Comparison of ENCODE assay signal across 10 cellular contexts in the genomic region with DNA sequence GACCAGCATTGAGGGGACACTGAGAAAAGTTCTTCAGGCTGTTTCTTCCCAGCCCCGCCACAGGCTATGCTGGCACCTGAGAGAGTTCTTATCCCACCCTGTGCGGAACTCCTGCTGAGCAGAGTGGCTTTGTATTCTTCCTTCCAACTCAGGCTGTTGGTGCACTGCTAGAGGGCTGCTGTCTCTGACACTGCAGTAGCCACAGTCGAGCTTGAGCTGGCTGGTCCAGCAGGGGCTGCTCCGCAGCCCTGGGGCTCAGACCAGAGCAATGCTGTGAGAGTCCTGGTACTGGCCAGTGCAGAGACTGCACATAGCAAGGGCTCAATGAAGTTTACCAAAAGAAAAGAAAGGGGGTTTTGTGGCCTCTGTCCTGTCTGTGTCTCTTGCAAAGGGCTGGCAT. TPM values are rescaled to one million over a fixed set of nuclear protein-coding genes. Genes with fewer than 3 reads are reported as not detected.
DNase-seq lines count a peak whose midpoint lies in the region; ATAC-seq, FAIRE-seq and TF ChIP-seq lines count a peak whose summit lies in the region.
"Had no signal": no experiment of that assay in that cellular context is flagged by ENCODE, and none has a peak within 500 bp of the region (broad histone marks: within the 10 kb centered on the region; RNA-seq: fewer than 3 reads in every experiment).

No MANE protein-coding gene starts in this region.

- peaks cover 69% of the 10 kb centered on the region for H3K4me1 Mint-ChIP-seq in activated CD4-positive, alpha-beta memory T cell treated with anti-CD3 and anti-CD28 coated beads, Interleukin-2, amount 10 ng/mL, durations not matched to agents 7 days and 5 days
- peaks cover 44% of the 10 kb centered on the region for H3K4me1 Mint-ChIP-seq in glutamatergic neuron (ENCODE audit: low read depth, unreplicated experiment)
- H3K4me1 Mint-ChIP-seq in stimulated activated memory B cell treated with anti-CD40 and anti-IgM and Interleukin-4, amounts not matched to agents 10 μg/mL and 1 μg/mL and 100 μg/mL, for 72 hours, result peaks cover 85% of the 10 kb centered on the region

- TF ChIP-seq CTCF in HL-60 (IDR thresholded peaks at IDR 0.05; ENCODE audit: insufficient read depth, low read length) (no peak), glutamatergic neuron (IDR thresholded peaks at IDR 0.05; ENCODE audit: partially characterized antibody, unreplicated experiment) (no peak), D721Med (IDR thresholded peaks at IDR 0.05; ENCODE audit: insufficient read depth, missing control alignments) (no peak)

- peaks cover 57% of the 10 kb centered on the region for H3K36me3 Mint-ChIP-seq in activated CD4-positive, alpha-beta memory T cell treated with anti-CD3 and anti-CD28 coated beads, Interleukin-2, amount 10 ng/mL, durations not matched to agents 7 days and 5 days (ENCODE audit: low read depth)
- no peaks in the 10 kb centered on the region for H3K36me3 Mint-ChIP-seq in glutamatergic neuron (ENCODE audit: unreplicated experiment)
- peaks cover 33% of the 10 kb centered on the region for H3K36me3 Mint-ChIP-seq in stimulated activated memory B cell treated with anti-CD40 and anti-IgM and Interleukin-4, amounts not matched to agents 10 μg/mL and 1 μg/mL and 100 μg/mL, for 72 hours

- CTCF ChIA-PET in activated CD4-positive, alpha-beta memory T cell treated with anti-CD3 and anti-CD28 coated beads, Interleukin-2, amount 10 ng/mL, durations not matched to agents 7 days and 5 days (lab: Charles Lee), result interaction anchor here (8.1 kb wide), 1 partner anchor 11 kb away, joined by 212 read pairs; no protein-coding TSS in a partner anchor

- ATAC-seq in stimulated activated memory B cell treated with anti-CD40 and anti-IgM and Interleukin-4, amounts not matched to agents 10 μg/mL and 1 μg/mL and 100 μg/mL, for 72 hours, result no peak

- H3K27me3 ChIP-seq in HL-60 (ENCODE audit: insufficient read depth, poor library complexity, severe bottlenecking), result no peaks in the 10 kb centered on the region

- peak overlapping the region; percentile 84 for H3K27ac ChIP-seq in HL-60 (replicated peaks)

- H3K27me3 Mint-ChIP-seq in activated CD4-positive, alpha-beta memory T cell treated with anti-CD3 and anti-CD28 coated beads, Interleukin-2, amount 10 ng/mL, durations not matched to agents 7 days and 5 days, result no peaks in the 10 kb centered on the region
- H3K27me3 Mint-ChIP-seq in glutamatergic neuron (ENCODE audit: unreplicated experiment), result peaks cover 31% of the 10 kb centered on the region
- H3K27me3 Mint-ChIP-seq in stimulated activated memory B cell treated with anti-CD40 and anti-IgM and Interleukin-4, amounts not matched to agents 10 μg/mL and 1 μg/mL and 100 μg/mL, for 72 hours, result no peaks in the 10 kb centered on the region

- peak overlapping the region; percentile 98 for H3K27ac Mint-ChIP-seq in activated CD4-positive, alpha-beta memory T cell treated with anti-CD3 and anti-CD28 coated beads, Interleukin-2, amount 10 ng/mL, durations not matched to agents 7 days and 5 days
- H3K27ac Mint-ChIP-seq in glutamatergic neuron (ENCODE audit: unreplicated experiment), result peak overlapping the region; percentile 79
- H3K27ac Mint-ChIP-seq in stimulated activated memory B cell treated with anti-CD40 and anti-IgM and Interleukin-4, amounts not matched to agents 10 μg/mL and 1 μg/mL and 100 μg/mL, for 72 hours, result peak overlapping the region; percentile 95

- no peak overlapping the region for H3K4me3 ChIP-seq in HL-60 (replicated peaks; ENCODE audit: insufficient read depth, low read length)

- H3K9me3 Mint-ChIP-seq in activated CD4-positive, alpha-beta memory T cell treated with anti-CD3 and anti-CD28 coated beads, Interleukin-2, amount 10 ng/mL, durations not matched to agents 7 days and 5 days, result no peaks in the 10 kb centered on the region
- peaks cover 21% of the 10 kb centered on the region for H3K9me3 Mint-ChIP-seq in glutamatergic neuron (ENCODE audit: unreplicated experiment)
- no peaks in the 10 kb centered on the region for H3K9me3 Mint-ChIP-seq in stimulated activated memory B cell treated with anti-CD40 and anti-IgM and Interleukin-4, amounts not matched to agents 10 μg/mL and 1 μg/mL and 100 μg/mL, for 72 hours

- peak overlapping the region; percentile 99 for H3K4me3 Mint-ChIP-seq in activated CD4-positive, alpha-beta memory T cell treated with anti-CD3 and anti-CD28 coated beads, Interleukin-2, amount 10 ng/mL, durations not matched to agents 7 days and 5 days
- H3K4me3 Mint-ChIP-seq in glutamatergic neuron (ENCODE audit: unreplicated experiment), result peak overlapping the region; percentile 98
- H3K4me3 Mint-ChIP-seq in stimulated activated memory B cell treated with anti-CD40 and anti-IgM and Interleukin-4, amounts not matched to agents 10 μg/mL and 1 μg/mL and 100 μg/mL, for 72 hours, result peak overlapping the region; percentile 42

- FAIRE-seq in D721Med (lab: Jason Lieb, UNC), result no peak

- no peak for DNase-seq in HL-60 (ENCODE audit: low read depth in 1 of 2, low spot score in 1 of 2)
- DNase-seq in activated CD4-positive, alpha-beta memory T cell treated with anti-CD3 and anti-CD28 coated beads, Interleukin-2, amount 10 ng/mL, durations not matched to agents 7 days and 5 days, result no peak
- DNase-seq in glutamatergic neuron, result no peak
- no peak for DNase-seq in NCI-H2196 treated with DMSO at 0.1 percent for 48 hours (lab: John Stamatoyannopoulos, UW; ENCODE audit: unreplicated experiment)
- DNase-seq in D721Med (ENCODE audit: insufficient read length, low spot score), result no peak
- DNase-seq in HUDEP-2 (lab: John Stamatoyannopoulos, UW; ENCODE audit: unreplicated experiment in 76 of 76), result no peak
- DNase-seq: central memory CD4-positive, alpha-beta T cell; NCI-H2081 treated with DMSO at 0.1 percent for 48 hours; T1000 had no signal

- POLR2A ChIA-PET in activated CD4-positive, alpha-beta memory T cell treated with anti-CD3 and anti-CD28 coated beads, Interleukin-2, amount 10 ng/mL, durations not matched to agents 7 days and 5 days (lab: Charles Lee), result interaction anchor here (1.3 to 9.7 kb wide), 3 partner anchors 12 to 98 kb away, joined by 3 to 117 read pairs (median 36); no protein-coding TSS in a partner anchor

RNA-seq across cellular contexts. Expression of a gene that starts 3.6 kb away (rescaled TPM):
- total RNA-seq in activated CD4-positive, alpha-beta memory T cell treated with anti-CD3 and anti-CD28 coated beads, Interleukin-2, amount 10 ng/mL, durations not matched to agents 7 days and 5 days, result 100 to 1,000 TPM; 493 to 519 TPM
- total RNA-seq in glutamatergic neuron (ENCODE audit: unreplicated experiment), result 297 TPM

RNA-seq across cellular contexts. Expression of a gene that starts 29.3 kb away (rescaled TPM):
- under 1 TPM; 0.38 to 0.55 TPM for total RNA-seq in activated CD4-positive, alpha-beta memory T cell treated with anti-CD3 and anti-CD28 coated beads, Interleukin-2, amount 10 ng/mL, durations not matched to agents 7 days and 5 days
- 5.4 TPM for total RNA-seq in glutamatergic neuron (ENCODE audit: unreplicated experiment)

RNA-seq across cellular contexts. Expression of a gene that starts 34.6 kb away (rescaled TPM):
- total RNA-seq in activated CD4-positive, alpha-beta memory T cell treated with anti-CD3 and anti-CD28 coated beads, Interleukin-2, amount 10 ng/mL, durations not matched to agents 7 days and 5 days, result not detected
- not detected for total RNA-seq in glutamatergic neuron (ENCODE audit: unreplicated experiment)

RNA-seq across cellular contexts. Expression of a gene that starts 39.2 kb away (rescaled TPM):
- not detected for total RNA-seq in activated CD4-positive, alpha-beta memory T cell treated with anti-CD3 and anti-CD28 coated beads, Interleukin-2, amount 10 ng/mL, durations not matched to agents 7 days and 5 days
- total RNA-seq in glutamatergic neuron (ENCODE audit: unreplicated experiment), result not detected

RNA-seq across cellular contexts. Expression of a gene that starts 48.2 kb away (rescaled TPM):
- total RNA-seq in activated CD4-positive, alpha-beta memory T cell treated with anti-CD3 and anti-CD28 coated beads, Interleukin-2, amount 10 ng/mL, durations not matched to agents 7 days and 5 days, result not detected
- total RNA-seq in glutamatergic neuron (ENCODE audit: unreplicated experiment), result not detected

Comparison
In these comparisons a context has a peak if more than half of its experiments do, and no peak if none do; other contexts are left out.
1. H3K4me3 Mint-ChIP-seq: peak in every context shown above with its lines; median percentile 99 in activated CD4-positive, alpha-beta memory T cell treated with anti-CD3 and anti-CD28 coated beads, Interleukin-2, amount 10 ng/mL, durations not matched to agents 7 days and 5 days; 98 in glutamatergic neuron; 42 in stimulated activated memory B cell treated with anti-CD40 and anti-IgM and Interleukin-4, amounts not matched to agents 10 μg/mL and 1 μg/mL and 100 μg/mL, for 72 hours.